Comparison of ENCODE assay signal across 26 cellular contexts in the genomic region with DNA sequence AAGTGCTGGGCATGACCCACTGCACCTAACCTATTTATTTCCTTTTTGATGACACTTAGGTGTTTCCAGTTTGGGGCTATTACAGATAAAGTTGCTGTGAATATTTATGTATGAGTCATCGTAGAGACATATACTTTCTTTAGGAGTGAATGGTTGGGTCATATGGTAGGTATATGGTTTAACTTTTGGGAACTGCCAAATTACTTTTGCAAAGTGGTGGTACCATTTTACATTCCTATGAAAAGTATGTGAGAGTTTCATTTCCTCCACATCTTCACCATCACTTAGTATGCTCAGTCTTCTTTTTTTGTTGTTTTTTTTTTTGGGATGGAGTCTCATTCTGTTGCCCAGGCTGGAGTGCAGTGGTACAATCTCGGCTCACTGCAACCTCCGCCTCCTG.
"Had no signal": no experiment of that assay in that cellular context is flagged by ENCODE, and none has a peak within 500 bp of the region (broad histone marks: within the 10 kb centered on the region; RNA-seq: fewer than 3 reads in every experiment).

No MANE protein-coding gene starts in this region.

- H3K9ac ChIP-seq: parathyroid adenoma had no signal

- H3K79me2 ChIP-seq: hepatocyte, parathyroid adenoma had no signal

- H2AFZ ChIP-seq: hepatocyte, parathyroid adenoma had no signal

- DNase-seq: colonic mucosa; dermis blood vessel endothelial cell; erythroblast; foreskin melanocyte; head of caudate nucleus; kidney; left cardiac atrium; left ventricle myocardium superior; mesenchymal stem cell; midbrain; occipital lobe; psoas muscle; retina; spleen; stimulated activated CD4-positive, alpha-beta T cell treated with anti-CD3 and anti-CD28 coated beads, Interleukin-15, amount 100 ng/mL, for 24 hours; stimulated activated CD4-positive, alpha-beta T cell treated with anti-CD3 and anti-CD28 coated beads, Interleukin-1b, Interleukin-23, amount 100 ng/mL, for 48 hours; stimulated activated CD4-positive, alpha-beta T cell treated with anti-CD3 and anti-CD28 coated beads, Interleukin-4, amount 100 ng/mL, for 24 hours; stimulated activated naive B cell treated with anti-CD40 and anti-IgM and Interleukin-4, amounts not matched to agents 10 μg/mL and 1 μg/mL and 100 μg/mL, for 72 hours; stimulated activated naive CD8-positive, alpha-beta T cell treated with anti-CD3 and anti-CD28 coated beads, Interleukin-15, amount 100 ng/mL, for 72 hours; testis; upper lobe of right lung had no signal

- ATAC-seq: left cardiac atrium; left ventricle myocardium superior; psoas muscle; sciatic nerve; stimulated activated naive B cell treated with anti-CD40 and anti-IgM and Interleukin-4, amounts not matched to agents 10 μg/mL and 1 μg/mL and 100 μg/mL, for 72 hours; stimulated activated naive CD8-positive, alpha-beta T cell treated with anti-CD3 and anti-CD28 coated beads, Interleukin-15, amount 100 ng/mL, for 72 hours; upper lobe of right lung had no signal

- H3K4me3 ChIP-seq: colonic mucosa, hepatocyte, lung, psoas muscle, spleen, testis, tibial nerve, upper lobe of right lung had no signal

- H3K27me3 ChIP-seq: colonic mucosa, hepatocyte, testis, tibial nerve, upper lobe of right lung had no signal

- H3K4me1 ChIP-seq: parathyroid adenoma, psoas muscle had no signal

- H3K27ac ChIP-seq: colonic mucosa, hepatocyte, parathyroid adenoma, psoas muscle, spleen, testis, tibial nerve, upper lobe of right lung had no signal

- FAIRE-seq: kidney had no signal

- H3K9me3 ChIP-seq: colonic mucosa, psoas muscle, spleen, testis, upper lobe of right lung had no signal

- H3K36me3 ChIP-seq: colonic mucosa, upper lobe of right lung had no signal

- H3K4me2 ChIP-seq: hepatocyte had no signal
